In genomic region chr7:527723-528122, GRCh38 we compare ENCODE assay signal across 24 cellular contexts. TPM values are rescaled to one million over a fixed set of nuclear protein-coding genes. Genes with fewer than 3 reads are reported as not detected.
DNase-seq lines count a peak whose midpoint lies in the region; ATAC-seq and TF ChIP-seq lines count a peak whose summit lies in the region.
"Had no signal": no experiment of that assay in that cellular context is flagged by ENCODE, and none has a peak within 500 bp of the region (broad histone marks: within the 10 kb centered on the region; RNA-seq: fewer than 3 reads in every experiment).

No MANE protein-coding gene starts in this region.

- no peak overlapping the region for H3K4me3 ChIP-seq in Karpas-422 (ENCODE audit: low read length)
- H3K4me3 ChIP-seq in trophoblast cell (ENCODE audit: low read depth, low read length) = no peak overlapping the region
- no peak overlapping the region for H3K4me3 ChIP-seq in hepatocyte
- H3K4me3 ChIP-seq: BLaER1, GM12878 had no signal

- H3K79me2 ChIP-seq in Karpas-422 (ENCODE audit: low read length) (no peaks in the 10 kb centered on the region), trophoblast cell (ENCODE audit: control insufficient read depth, insufficient read depth, low read length, poor library complexity) (no peaks in the 10 kb centered on the region), hepatocyte (no peaks in the 10 kb centered on the region)

- H2AFZ ChIP-seq in Karpas-422 (ENCODE audit: low read length) (no peak overlapping the region), trophoblast cell (ENCODE audit: insufficient read depth, low read length, poor library complexity) (no peak overlapping the region), hepatocyte (no peak overlapping the region)

- peaks cover 3% of the 10 kb centered on the region for H3K79me1 ChIP-seq in trophoblast cell (ENCODE audit: low read length)

- intact Hi-C loops in Right ventricle myocardium superior (cut with DNase I) = loop anchor here (10.0 kb wide), 1 partner anchor 117 kb away; no protein-coding TSS in a partner anchor

- no peaks in the 10 kb centered on the region for H3K9me2 ChIP-seq in Karpas-422 (replicated peaks; ENCODE audit: insufficient read depth, low read length)
- H3K9me2 ChIP-seq in hepatocyte (replicated peaks; ENCODE audit: insufficient read depth) = no peaks in the 10 kb centered on the region

- peak; percentile 60 for DNase-seq in HT-29 (ENCODE audit: low spot score)
- DNase-seq in Karpas-422 = peak; percentile 54
- no peak for DNase-seq in foreskin keratinocyte
- peak; percentile 35 to 39 for DNase-seq in trophoblast cell
- DNase-seq in hepatocyte (ENCODE audit: low spot score) = no peak
- DNase-seq in Right ventricle myocardium superior = no peak
- DNase-seq: 8988T; ACHN; BE2C; C1 segment of cervical spinal cord; CD4-positive, alpha-beta memory T cell; CD4-positive, CD25-positive, alpha-beta regulatory T cell; CD8-positive, alpha-beta memory T cell; COR-L47; DMS 273 treated with DMSO at 0.1 percent for 48 hours; DMS153; DMS53; DMS79; DND-41; EL; GDM1 had no signal

- no peak overlapping the region for H2BK12ac ChIP-seq in trophoblast cell (ENCODE audit: low read length)

- H4K8ac ChIP-seq in trophoblast cell (ENCODE audit: low read depth, low read length) = no peak overlapping the region

- no peak overlapping the region for H4K12ac ChIP-seq in trophoblast cell (ENCODE audit: low read depth, low read length)

- no peak overlapping the region for H3K18ac ChIP-seq in trophoblast cell (ENCODE audit: low read length)

- no peak overlapping the region for H3K14ac ChIP-seq in trophoblast cell (ENCODE audit: low read length)

- H3K4me1 ChIP-seq in Karpas-422 (ENCODE audit: low read length) = no peaks in the 10 kb centered on the region
- no peaks in the 10 kb centered on the region for H3K4me1 ChIP-seq in foreskin keratinocyte
- H3K4me1 ChIP-seq in trophoblast cell (ENCODE audit: control insufficient read depth in 1 of 2, insufficient read depth in 2 of 2, low read length in 2 of 2) = peaks cover 15 to 16% of the 10 kb centered on the region in 2 experiments
- H3K4me1 ChIP-seq in hepatocyte (ENCODE audit: insufficient read depth) = no peaks in the 10 kb centered on the region
- H3K4me1 ChIP-seq: BE2C had no signal

- H3K27ac ChIP-seq in Karpas-422 (ENCODE audit: low read length) (no peak overlapping the region), foreskin keratinocyte (no peak overlapping the region), trophoblast cell (ENCODE audit: low read depth, low read length) (no peak overlapping the region), hepatocyte (no peak overlapping the region)
- H3K27ac ChIP-seq: BLaER1 had no signal

- no peak overlapping the region for H4K91ac ChIP-seq in trophoblast cell (ENCODE audit: low read depth, low read length)

- H3K23ac ChIP-seq in trophoblast cell (ENCODE audit: low read length) = no peak overlapping the region

- no CpG with 5 or more reads among the region's 4 CpGs for WGBS in trophoblast cell (ENCODE audit: extremely low coverage, insufficient coverage, insufficient read length)
- 82% methylated on average over 4 of the region's 4 CpGs for WGBS in hepatocyte (ENCODE audit: low lambda C conversion rate, missing lambda C conversion rate)

- no peak for TF ChIP-seq POLR2A in GM18505 (IDR thresholded peaks at IDR 0.05; ENCODE audit: borderline replicate concordance, extremely low read depth, insufficient read depth, insufficient read length)

- H3K27me3 ChIP-seq in Karpas-422 (ENCODE audit: low read length) (no peaks in the 10 kb centered on the region), foreskin keratinocyte (peaks cover 29% of the 10 kb centered on the region), trophoblast cell (ENCODE audit: insufficient read depth, low read length) (peaks cover 8% of the 10 kb centered on the region), hepatocyte (no peaks in the 10 kb centered on the region)

- H4K20me1 ChIP-seq in Karpas-422 (ENCODE audit: insufficient read depth, low read depth, low read length) = no peaks in the 10 kb centered on the region
- no peaks in the 10 kb centered on the region for H4K20me1 ChIP-seq in hepatocyte (ENCODE audit: insufficient read depth, poor library complexity, severe bottlenecking)

- no peaks in the 10 kb centered on the region for H3K36me3 ChIP-seq in Karpas-422 (ENCODE audit: insufficient read depth, low read length)
- no peaks in the 10 kb centered on the region for H3K36me3 ChIP-seq in trophoblast cell (ENCODE audit: control insufficient read depth in 1 of 2, insufficient read depth in 2 of 2, low read length in 2 of 2)
- no peaks in the 10 kb centered on the region for H3K36me3 ChIP-seq in hepatocyte (replicated peaks; ENCODE audit: insufficient read depth, low read depth)
- H3K36me3 ChIP-seq: BE2C, BLaER1 had no signal

- no peak overlapping the region for H2BK5ac ChIP-seq in trophoblast cell (ENCODE audit: low read depth, low read length, poor library complexity)

- no peak overlapping the region for H3K4me2 ChIP-seq in Karpas-422 (ENCODE audit: low read depth, low read length, poor library complexity, severe bottlenecking)
- H3K4me2 ChIP-seq in trophoblast cell (ENCODE audit: low read length) = no peak overlapping the region
- no peak overlapping the region for H3K4me2 ChIP-seq in hepatocyte
- H3K4me2 ChIP-seq: BLaER1 had no signal

- no peak overlapping the region for H2AK5ac ChIP-seq in trophoblast cell (ENCODE audit: low read length)

- H3K4ac ChIP-seq in trophoblast cell (ENCODE audit: low read depth, low read length) = no peak overlapping the region

- no peaks in the 10 kb centered on the region for H3K9me3 ChIP-seq in Karpas-422 (ENCODE audit: low read length)
- peaks cover 1% of the 10 kb centered on the region for H3K9me3 ChIP-seq in trophoblast cell (ENCODE audit: insufficient read depth, low read depth, low read length)
- no peaks in the 10 kb centered on the region for H3K9me3 ChIP-seq in hepatocyte (ENCODE audit: low read depth)
- H3K9me3 ChIP-seq: BE2C had no signal

- H2BK120ac ChIP-seq in trophoblast cell (ENCODE audit: insufficient read depth, low read length, poor library complexity) = no peak overlapping the region

- ATAC-seq in foreskin keratinocyte (no peak), GM18505 (IDR thresholded peaks at IDR 0.05; ENCODE audit: unreplicated experiment) (no peak), Right ventricle myocardium superior (ENCODE audit: poor library complexity) (no peak)
- ATAC-seq: GM12878 had no signal

- TF ChIP-seq CTCF in foreskin keratinocyte (conservative IDR thresholded peaks at IDR 0.05) = peak; percentile 7
- no peak for TF ChIP-seq CTCF in hepatocyte (IDR thresholded peaks at IDR 0.05; ENCODE audit: poor library complexity)

- H3K9ac ChIP-seq in Karpas-422 (ENCODE audit: low read length) = no peak overlapping the region
- H3K9ac ChIP-seq in trophoblast cell (ENCODE audit: low read length) = no peak overlapping the region
- H3K9ac ChIP-seq: BLaER1 had no signal

RNA-seq across cellular contexts. Expression of gene PDGFA, which starts 8.1 kb away (rescaled TPM):
- total RNA-seq in HT-29 (2014; rRNA removed; shearing (Covaris generic)) = 15.8 and 17.3 TPM in 2 replicates
- 0.54 and 0.56 TPM in 2 replicates for total RNA-seq in Karpas-422 (2014; rRNA removed; shearing (Covaris generic); ENCODE audit: low replicate concordance)
- 41.4 and 42.0 TPM in 2 replicates for total RNA-seq in foreskin keratinocyte
- polyA plus RNA-seq in foreskin keratinocyte = 21.1 and 22.2 TPM in 2 replicates
- 9.7 and 10.6 TPM in 2 replicates for polyA plus RNA-seq in trophoblast cell (2013)
- total RNA-seq in hepatocyte = 56.6 and 63.1 TPM in 2 replicates
- 22.3 and 30.7 TPM in 2 replicates for polyA plus RNA-seq in hepatocyte
- 34.5 TPM for total RNA-seq in Right ventricle myocardium superior
- polyA plus RNA-seq: CD4-positive, alpha-beta memory T cell; CD4-positive, CD25-positive, alpha-beta regulatory T cell had no signal

Comparison
In these comparisons a context has a peak if more than half of its experiments do, and no peak if none do; other contexts are left out.
1. DNase-seq: peak in HT-29 (single experiment), Karpas-422 (single experiment) and trophoblast cell (2 of 2); none in foreskin keratinocyte (0 of 2), hepatocyte (single experiment) and Right ventricle myocardium superior (single experiment).
2. RNA of gene PDGFA, which starts 8.1 kb away (total RNA-seq): 56.6 to 63.1 TPM in hepatocyte, 41.4 to 42.0 TPM in foreskin keratinocyte, 34.5 TPM in Right ventricle myocardium superior (single experiment) and 15.8 to 17.3 TPM in HT-29; 0.54 to 0.56 TPM in Karpas-422; every median in the first group is over 10 times any median in the second.